8 cellular contexts compared by ENCODE assay signal in genomic region chr1:89855413-89856123, GRCh38. TPM values are rescaled to one million over a fixed set of nuclear protein-coding genes. Genes with fewer than 3 reads are reported as not detected.
A peak's percentile ranks its signal among the peaks of the same experiment; 100 is the strongest.
DNase-seq lines count a peak whose midpoint lies in the region; ATAC-seq and TF ChIP-seq lines count a peak whose summit lies in the region.

No MANE protein-coding gene starts in this region.

- DNase-seq in left ventricle myocardium inferior (no peak), left ventricle myocardium superior (no peak), astrocyte of the hippocampus (ENCODE audit: low read depth, low spot score) (peak; percentile 15), colonic mucosa (no peak), HK-2 (ENCODE audit: unreplicated experiment) (no peak), neural progenitor cell (ENCODE audit: low spot score) (no peak)

- no peaks in the 10 kb centered on the region for H3K9me3 Mint-ChIP-seq in neural progenitor cell

- no peaks in the 10 kb centered on the region for H3K27me3 Mint-ChIP-seq in neural progenitor cell (ENCODE audit: insufficient read depth, low read depth)

- H3K4me2 ChIP-seq in neural progenitor cell = no peak overlapping the region

- H3K79me2 ChIP-seq in neural progenitor cell (ENCODE audit: low read depth) = peaks cover 24% of the 10 kb centered on the region

- H3K27ac ChIP-seq in left ventricle myocardium inferior (replicated peaks) (peak overlapping the region; percentile 7), thymus (ENCODE audit: low read depth) (peak overlapping the region; percentile 25), colonic mucosa (no peak overlapping the region), neural progenitor cell (no peak overlapping the region)

- H3F3A ChIP-seq in neural progenitor cell (ENCODE audit: low read depth) = no peaks in the 10 kb centered on the region

- H3K27ac Mint-ChIP-seq in neural progenitor cell = no peak overlapping the region

- H2AFZ ChIP-seq in neural progenitor cell (replicated peaks) = no peak overlapping the region

- H4K20me1 ChIP-seq in neural progenitor cell (ENCODE audit: low read depth) = peaks cover 33% of the 10 kb centered on the region

- intact Hi-C loops in left ventricle myocardium inferior (cut with micrococcal nuclease) (no loop called here), left ventricle myocardium superior (cut with micrococcal nuclease) (no loop called here), colonic mucosa (cut with DNase I) (no loop called here)

- H3K4me1 Mint-ChIP-seq in neural progenitor cell = no peaks in the 10 kb centered on the region

- 52% methylated on average over 2 of the region's 2 CpGs for WGBS in thymus

- H3K9ac ChIP-seq in colonic mucosa (ENCODE audit: low read depth in 2 of 2, low read length in 2 of 2) (no peak overlapping the region), neural progenitor cell (no peak overlapping the region)

- ATAC-seq in left ventricle myocardium superior = no peak
- ATAC-seq in HG03175 (IDR thresholded peaks at IDR 0.05; ENCODE audit: unreplicated experiment) = peak; percentile 92

- H3K9me3 ChIP-seq in left ventricle myocardium inferior (replicated peaks) = no peaks in the 10 kb centered on the region
- no peaks in the 10 kb centered on the region for H3K9me3 ChIP-seq in thymus (ENCODE audit: control insufficient read depth)
- H3K9me3 ChIP-seq in colonic mucosa = no peaks in the 10 kb centered on the region
- H3K9me3 ChIP-seq in neural progenitor cell (ENCODE audit: low read depth) = no peaks in the 10 kb centered on the region

- H3K36me3 Mint-ChIP-seq in neural progenitor cell = peaks cover 11% of the 10 kb centered on the region

- TF ChIP-seq CTCF in left ventricle myocardium inferior (IDR thresholded peaks at IDR 0.05; ENCODE audit: borderline replicate concordance) = no peak
- no peak for TF ChIP-seq CTCF in colonic mucosa (IDR thresholded peaks at IDR 0.05)
- TF ChIP-seq CTCF in neural progenitor cell (IDR thresholded peaks at IDR 0.05) = no peak

- H3K36me3 ChIP-seq in left ventricle myocardium inferior (no peaks in the 10 kb centered on the region), thymus (ENCODE audit: control insufficient read depth, insufficient read depth) (peaks cover 12% of the 10 kb centered on the region), colonic mucosa (no peaks in the 10 kb centered on the region), neural progenitor cell (peaks cover 9% of the 10 kb centered on the region)

- no peak overlapping the region for H3K4me3 Mint-ChIP-seq in neural progenitor cell

- no peaks in the 10 kb centered on the region for H3K27me3 ChIP-seq in left ventricle myocardium inferior (ENCODE audit: low read depth)
- H3K27me3 ChIP-seq in thymus (ENCODE audit: control insufficient read depth, insufficient read depth) = no peaks in the 10 kb centered on the region
- H3K27me3 ChIP-seq in colonic mucosa = no peaks in the 10 kb centered on the region
- no peaks in the 10 kb centered on the region for H3K27me3 ChIP-seq in neural progenitor cell

- H3K4me3 ChIP-seq in left ventricle myocardium inferior (no peak overlapping the region), thymus (ENCODE audit: low read length) (no peak overlapping the region), colonic mucosa (no peak overlapping the region), neural progenitor cell (no peak overlapping the region)

- H3K4me1 ChIP-seq in left ventricle myocardium inferior = peaks cover 21% of the 10 kb centered on the region
- no peaks in the 10 kb centered on the region for H3K4me1 ChIP-seq in thymus (ENCODE audit: control insufficient read depth, insufficient read depth, low read length)
- no peaks in the 10 kb centered on the region for H3K4me1 ChIP-seq in colonic mucosa
- H3K4me1 ChIP-seq in neural progenitor cell = no peaks in the 10 kb centered on the region

RNA-seq across cellular contexts. Expression of gene LRRC8D, which starts 34.7 kb away (rescaled TPM):
- 6.4 TPM for total RNA-seq in left ventricle myocardium inferior
- 6.8 TPM for total RNA-seq in left ventricle myocardium superior
- polyA plus RNA-seq in thymus = 23.8 TPM
- 10 to 100 TPM; 35.8 to 42.7 TPM for total RNA-seq in colonic mucosa
- 32.6 and 55.7 TPM in 2 replicates for total RNA-seq in neural progenitor cell (ENCODE audit: low replicate concordance)

Comparison
In these comparisons a context has a peak if more than half of its experiments do, and no peak if none do; other contexts are left out.
1. H3K27ac ChIP-seq: peak in left ventricle myocardium inferior (single experiment) and thymus (single experiment); none in colonic mucosa (single experiment) and neural progenitor cell (single experiment).